Comparison of ENCODE assay signal across 13 cellular contexts in genomic region chr11:5818245-5818865, GRCh38. TPM values are rescaled to one million over a fixed set of nuclear protein-coding genes. Genes with fewer than 3 reads are reported as not detected.
DNase-seq lines count a peak whose midpoint lies in the region; ATAC-seq and TF ChIP-seq lines count a peak whose summit lies in the region.
"Had no signal": no experiment of that assay in that cellular context is flagged by ENCODE, and none has a peak within 500 bp of the region (broad histone marks: within the 10 kb centered on the region; RNA-seq: fewer than 3 reads in every experiment).

No MANE protein-coding gene starts in this region.

- no peak for ATAC-seq in CD8-positive, alpha-beta T cell
- ATAC-seq in GM19395 (IDR thresholded peaks at IDR 0.05; ENCODE audit: unreplicated experiment) (peak; percentile 72), HG03432 (IDR thresholded peaks at IDR 0.05; ENCODE audit: unreplicated experiment) (peak; percentile 70)

- H3K27ac ChIP-seq in CD8-positive, alpha-beta T cell (ENCODE audit: low read depth, low read length) = no peak overlapping the region
- H3K27ac ChIP-seq in effector memory CD4-positive, alpha-beta T cell (ENCODE audit: insufficient read depth, low read length, poor library complexity, severe bottlenecking) = no peak overlapping the region
- no peak overlapping the region for H3K27ac ChIP-seq in colonic mucosa
- H3K27ac ChIP-seq: WERI-Rb-1 had no signal

- peaks cover 5% of the 10 kb centered on the region for H3K27me3 Mint-ChIP-seq in CD8-positive, alpha-beta T cell (ENCODE audit: low read depth)

- CTCF ChIA-PET in CD8-positive, alpha-beta T cell (lab: Charles Lee) = no interaction called here

- peak overlapping the region; percentile 76 for H3K27ac Mint-ChIP-seq in CD8-positive, alpha-beta T cell

- intact Hi-C loops in CD8-positive, alpha-beta T cell (cut with DNase I, micrococcal nuclease) = no loop called here
- intact Hi-C loops in colonic mucosa (cut with DNase I) = no loop called here

- DNase-seq in CD8-positive, alpha-beta T cell = no peak
- DNase-seq in effector memory CD4-positive, alpha-beta T cell = no peak
- no peak for DNase-seq in HuH-7.5 (ENCODE audit: low spot score)
- DNase-seq in colonic mucosa = no peak
- no peak for DNase-seq in effector CD8-positive, alpha-beta T cell (lab: John Stamatoyannopoulos, UW)
- DNase-seq in GF-D8 (lab: John Stamatoyannopoulos, UW) = no peak
- DNase-seq: central memory CD4-positive, alpha-beta T cell; GDM1; NCI-H2171; retina; WERI-Rb-1 had no signal

- TF ChIP-seq CTCF in CD8-positive, alpha-beta T cell (IDR thresholded peaks at IDR 0.05) = no peak
- no peak for TF ChIP-seq CTCF in colonic mucosa (IDR thresholded peaks at IDR 0.05)

- H3K4me3 Mint-ChIP-seq in CD8-positive, alpha-beta T cell = peak overlapping the region; percentile 83

- H3K36me3 ChIP-seq in CD8-positive, alpha-beta T cell (ENCODE audit: insufficient read depth, low read length) = no peaks in the 10 kb centered on the region
- H3K36me3 ChIP-seq in effector memory CD4-positive, alpha-beta T cell (ENCODE audit: control insufficient read depth, insufficient read depth, low read length) = no peaks in the 10 kb centered on the region
- no peaks in the 10 kb centered on the region for H3K36me3 ChIP-seq in colonic mucosa
- H3K36me3 ChIP-seq: WERI-Rb-1 had no signal

- H3K4me3 ChIP-seq in CD8-positive, alpha-beta T cell (ENCODE audit: low read depth, low read length) = peak overlapping the region; percentile 21
- H3K4me3 ChIP-seq in effector memory CD4-positive, alpha-beta T cell (ENCODE audit: insufficient read depth, low read depth, low read length, poor library complexity, severe bottlenecking) = peak overlapping the region; percentile 24
- H3K4me3 ChIP-seq in colonic mucosa = no peak overlapping the region

- H3K9ac ChIP-seq in colonic mucosa (ENCODE audit: low read depth in 2 of 2, low read length in 2 of 2) = no peak overlapping the region

- H3K9me3 Mint-ChIP-seq in CD8-positive, alpha-beta T cell = no peaks in the 10 kb centered on the region

- no peaks in the 10 kb centered on the region for H3K27me3 ChIP-seq in CD8-positive, alpha-beta T cell (ENCODE audit: insufficient read depth, low read length)
- no peaks in the 10 kb centered on the region for H3K27me3 ChIP-seq in effector memory CD4-positive, alpha-beta T cell (replicated peaks; ENCODE audit: control insufficient read depth, insufficient read depth, low read length, poor library complexity, severe bottlenecking)
- H3K27me3 ChIP-seq in colonic mucosa = no peaks in the 10 kb centered on the region

- H3K4me1 ChIP-seq in CD8-positive, alpha-beta T cell (ENCODE audit: insufficient read depth, low read length) = peaks cover 4% of the 10 kb centered on the region
- no peaks in the 10 kb centered on the region for H3K4me1 ChIP-seq in effector memory CD4-positive, alpha-beta T cell (ENCODE audit: control insufficient read depth, insufficient read depth, low read length, poor library complexity, severe bottlenecking)
- H3K4me1 ChIP-seq in colonic mucosa = no peaks in the 10 kb centered on the region

- POLR2A ChIA-PET in CD8-positive, alpha-beta T cell (lab: Charles Lee) = no interaction called here

- no peaks in the 10 kb centered on the region for H3K9me3 ChIP-seq in CD8-positive, alpha-beta T cell (ENCODE audit: low read length)
- H3K9me3 ChIP-seq in effector memory CD4-positive, alpha-beta T cell (ENCODE audit: control insufficient read depth, low read length) = no peaks in the 10 kb centered on the region
- H3K9me3 ChIP-seq in colonic mucosa = no peaks in the 10 kb centered on the region

- peaks cover 10% of the 10 kb centered on the region for H3K4me1 Mint-ChIP-seq in CD8-positive, alpha-beta T cell (ENCODE audit: low read depth)

- H3K36me3 Mint-ChIP-seq in CD8-positive, alpha-beta T cell = no peaks in the 10 kb centered on the region

RNA-seq across cellular contexts. Expression of gene OR52N2, which starts 9.6 kb away (rescaled TPM):
- total RNA-seq in CD8-positive, alpha-beta T cell = not detected
- total RNA-seq in colonic mucosa = not detected

RNA-seq across cellular contexts. Expression of gene OR52E6, which starts 23.3 kb away (rescaled TPM):
- total RNA-seq in CD8-positive, alpha-beta T cell = not detected
- total RNA-seq in colonic mucosa = not detected

RNA-seq across cellular contexts. Expression of gene OR52N1, which starts 27.3 kb away (rescaled TPM):
- total RNA-seq in CD8-positive, alpha-beta T cell = not detected
- total RNA-seq in colonic mucosa = not detected

RNA-seq across cellular contexts. Expression of gene OR52N5, which starts 35.2 kb away (rescaled TPM):
- not detected for total RNA-seq in CD8-positive, alpha-beta T cell
- not detected for total RNA-seq in colonic mucosa

RNA-seq across cellular contexts. Expression of gene OR52E8, which starts 39.1 kb away (rescaled TPM):
- total RNA-seq in CD8-positive, alpha-beta T cell = not detected
- total RNA-seq in colonic mucosa = not detected
